In the genomic region with DNA sequence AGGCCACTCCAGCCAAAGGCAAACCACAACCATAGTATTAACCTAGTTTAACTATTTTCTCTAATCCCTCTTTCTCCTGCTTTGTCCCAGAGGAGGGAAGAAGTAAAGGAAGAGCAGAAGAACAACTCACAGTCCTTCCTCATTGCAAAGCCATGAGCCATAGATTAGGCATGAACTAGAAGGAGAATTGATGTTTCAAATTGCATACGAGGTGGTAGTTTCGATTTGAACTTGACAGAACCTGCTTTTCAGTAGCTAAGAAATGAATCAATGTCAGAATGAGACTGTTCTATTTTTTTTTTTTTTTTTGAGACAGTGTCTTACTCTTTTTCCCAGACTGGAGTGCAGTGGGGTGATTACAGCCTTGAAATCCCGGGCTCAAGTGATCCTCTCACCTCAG, we compare ENCODE assay signal across 1 cellular context.
TF ChIP-seq lines count a peak whose summit lies in the region.

No MANE protein-coding gene starts in this region.

TF ChIP-seq in H1, 55 proteins besides CTCF, POLR2A, EP300 and RAD21 (continued from another document):
- no peak for TF ChIP-seq RXRA (IDR thresholded peaks at IDR 0.05; ENCODE audit: insufficient read depth, low read depth, low read length)
- no peak for TF ChIP-seq SP2 (IDR thresholded peaks at IDR 0.05; ENCODE audit: low read length)
- TF ChIP-seq TBP (IDR thresholded peaks at IDR 0.05; ENCODE audit: low read depth, low read length), result no peak
- TF ChIP-seq CHD2 (IDR thresholded peaks at IDR 0.05; ENCODE audit: low read length), result no peak
- no peak for TF ChIP-seq KDM4A (IDR thresholded peaks at IDR 0.05; ENCODE audit: low read depth, low read length, severe bottlenecking)
- no peak for TF ChIP-seq EZH2 (IDR thresholded peaks at IDR 0.05; ENCODE audit: low read depth, low read length, severe bottlenecking)
